In genomic region chr1:161021168-161021958, GRCh38 we compare ENCODE assay signal across 8 cellular contexts.
DNase-seq lines count a peak whose midpoint lies in the region; ATAC-seq and TF ChIP-seq lines count a peak whose summit lies in the region.

No MANE protein-coding gene starts in this region.

- H3K4me1 ChIP-seq in iPS-15b (ENCODE audit: control insufficient read depth, insufficient read depth, low read length), result peaks cover 21% of the 10 kb centered on the region

- ATAC-seq in GM18498 (IDR thresholded peaks at IDR 0.05; ENCODE audit: unreplicated experiment) (peak; percentile 87), HG02870 (IDR thresholded peaks at IDR 0.05; ENCODE audit: unreplicated experiment) (peak; percentile 77)

- H3K9ac ChIP-seq in iPS-15b (ENCODE audit: low read depth, low read length), result peak overlapping the region; percentile 95

- H3K4me3 ChIP-seq in astrocyte of the spinal cord (ENCODE audit: low read depth, low read length), result peak overlapping the region; percentile 51
- peak overlapping the region; percentile 100 for H3K4me3 ChIP-seq in iPS-15b (ENCODE audit: low read depth, low read length)
- H3K4me3 ChIP-seq in skeletal muscle cell (ENCODE audit: low read depth, low read length), result peak overlapping the region; percentile 49

- DNase-seq in NCI-H146 treated with DMSO at 0.1 percent for 48 hours (lab: John Stamatoyannopoulos, UW; ENCODE audit: unreplicated experiment) (peak; percentile 98), T-helper 9 cell (peak; percentile 88), astrocyte of the spinal cord (ENCODE audit: low read depth, low spot score) (no peak), skeletal muscle cell (ENCODE audit: low read depth) (no peak), globus pallidus (ENCODE audit: low spot score) (no peak)

- no peaks in the 10 kb centered on the region for H3K36me3 ChIP-seq in iPS-15b (ENCODE audit: control insufficient read depth, insufficient read depth, low read length)

- no peaks in the 10 kb centered on the region for H3K27me3 ChIP-seq in iPS-15b (ENCODE audit: control insufficient read depth, insufficient read depth, low read length)

- H3K9me3 ChIP-seq in iPS-15b (ENCODE audit: control insufficient read depth, insufficient read depth, low read length), result no peaks in the 10 kb centered on the region

- no peak for TF ChIP-seq CTCF in astrocyte of the spinal cord (IDR thresholded peaks at IDR 0.05; ENCODE audit: low read depth, low read length)

- in situ Hi-C loops in astrocyte of the spinal cord (cut with HindIII; ENCODE audit: low sequenced_read_pairs), result no loop called here

Comparison
In these comparisons a context has a peak if more than half of its experiments do, and no peak if none do; other contexts are left out.
1. DNase-seq: peak in NCI-H146 treated with DMSO at 0.1 percent for 48 hours (single experiment) and T-helper 9 cell (single experiment); none in astrocyte of the spinal cord (single experiment), skeletal muscle cell (single experiment) and globus pallidus (single experiment).
2. H3K4me3 ChIP-seq: peak in every context shown above with its lines; median percentile 100 in iPS-15b; 51 in astrocyte of the spinal cord; 49 in skeletal muscle cell.